ENCODE assay signal across 8 cellular contexts in genomic region chr21:25573409-25574206, GRCh38. TPM values are rescaled to one million over a fixed set of nuclear protein-coding genes. Genes with fewer than 3 reads are reported as not detected.
DNase-seq lines count a peak whose midpoint lies in the region; ATAC-seq and TF ChIP-seq lines count a peak whose summit lies in the region.

No MANE protein-coding gene starts in this region.

- CTCF ChIA-PET in mammary epithelial cell (lab: Charles Lee; ENCODE audit: low non-redundant PET): no interaction called here

- H3K9me3 ChIP-seq in mammary epithelial cell (replicated peaks; ENCODE audit: insufficient read depth, low read length) (no peaks in the 10 kb centered on the region), osteoblast (ENCODE audit: low read depth, low read length) (no peaks in the 10 kb centered on the region), neural progenitor cell (ENCODE audit: low read depth) (no peaks in the 10 kb centered on the region)

- intact Hi-C loops in mammary epithelial cell (cut with micrococcal nuclease): no loop called here

- dilution Hi-C loops in mammary epithelial cell (cut with HindIII; ENCODE audit: low sequenced_read_pairs): no loop called here

- H3K4me1 ChIP-seq in mammary epithelial cell (ENCODE audit: insufficient read depth, low read length): peaks cover 7% of the 10 kb centered on the region
- H3K4me1 ChIP-seq in osteoblast (ENCODE audit: insufficient read depth, low read length): peaks cover 38% of the 10 kb centered on the region
- peaks cover 3% of the 10 kb centered on the region for H3K4me1 ChIP-seq in neural progenitor cell

- no peaks in the 10 kb centered on the region for H3K9me3 Mint-ChIP-seq in T-helper 1 cell treated with Interleukin-12 subunit alpha and Interleukin-12 subunit beta and Interleukin-4 antibody, amounts not matched to agents 30 μg/mL and 1 μg/mL, for 36 hours
- H3K9me3 Mint-ChIP-seq in neural progenitor cell: no peaks in the 10 kb centered on the region

- no peaks in the 10 kb centered on the region for H3K79me2 ChIP-seq in mammary epithelial cell (ENCODE audit: insufficient read depth, low read length)
- H3K79me2 ChIP-seq in osteoblast (ENCODE audit: insufficient read depth, low read length): peaks cover 6% of the 10 kb centered on the region
- no peaks in the 10 kb centered on the region for H3K79me2 ChIP-seq in neural progenitor cell (ENCODE audit: low read depth)

- H3K27me3 Mint-ChIP-seq in T-helper 1 cell treated with Interleukin-12 subunit alpha and Interleukin-12 subunit beta and Interleukin-4 antibody, amounts not matched to agents 30 μg/mL and 1 μg/mL, for 36 hours (ENCODE audit: low read depth): no peaks in the 10 kb centered on the region
- no peaks in the 10 kb centered on the region for H3K27me3 Mint-ChIP-seq in neural progenitor cell (ENCODE audit: insufficient read depth, low read depth)

- H2AFZ ChIP-seq in mammary epithelial cell (ENCODE audit: low read depth, low read length) (no peak overlapping the region), osteoblast (ENCODE audit: low read length) (peak overlapping the region; percentile 15), neural progenitor cell (replicated peaks) (no peak overlapping the region)

- H3K4me2 ChIP-seq in mammary epithelial cell (ENCODE audit: insufficient read depth, low read depth, low read length): peak overlapping the region; percentile 43
- peak overlapping the region; percentile 70 for H3K4me2 ChIP-seq in osteoblast (ENCODE audit: insufficient read depth, low read length)
- no peak overlapping the region for H3K4me2 ChIP-seq in neural progenitor cell

- H3K27ac Mint-ChIP-seq in T-helper 1 cell treated with Interleukin-12 subunit alpha and Interleukin-12 subunit beta and Interleukin-4 antibody, amounts not matched to agents 30 μg/mL and 1 μg/mL, for 36 hours: peak overlapping the region; percentile 72
- no peak overlapping the region for H3K27ac Mint-ChIP-seq in neural progenitor cell

- BruUV-seq in mammary epithelial cell (replicated peaks; lab: Mats Ljungman, UMichigan): no TSS peak

- H3K27ac ChIP-seq in mammary epithelial cell (ENCODE audit: insufficient read depth, low read depth, low read length) (peak overlapping the region; percentile 33), osteoblast (ENCODE audit: low read depth, low read length) (peak overlapping the region; percentile 78), neural progenitor cell (no peak overlapping the region)

- H4K20me1 ChIP-seq in mammary epithelial cell (ENCODE audit: insufficient read depth, low read length): no peaks in the 10 kb centered on the region
- H4K20me1 ChIP-seq in osteoblast (ENCODE audit: insufficient read depth, low read length): no peaks in the 10 kb centered on the region
- no peaks in the 10 kb centered on the region for H4K20me1 ChIP-seq in neural progenitor cell (ENCODE audit: low read depth)

- H3K36me3 ChIP-seq in mammary epithelial cell (ENCODE audit: insufficient read depth, low read length) (no peaks in the 10 kb centered on the region), osteoblast (ENCODE audit: insufficient read depth, low read length) (no peaks in the 10 kb centered on the region), neural progenitor cell (no peaks in the 10 kb centered on the region)

- no peak overlapping the region for H3K4me3 ChIP-seq in mammary epithelial cell (replicated peaks in 1 of 3; ENCODE audit: insufficient read depth in 1 of 3, low read depth in 2 of 3, low read length in 3 of 3)
- H3K4me3 ChIP-seq in osteoblast (ENCODE audit: insufficient read depth, low read length): peak overlapping the region; percentile 24
- no peak overlapping the region for H3K4me3 ChIP-seq in neural progenitor cell

- ATAC-seq in HG03354 (IDR thresholded peaks at IDR 0.05; ENCODE audit: poor library complexity, severe bottlenecking, unreplicated experiment): peak; percentile 32

- H3K36me3 Mint-ChIP-seq in T-helper 1 cell treated with Interleukin-12 subunit alpha and Interleukin-12 subunit beta and Interleukin-4 antibody, amounts not matched to agents 30 μg/mL and 1 μg/mL, for 36 hours (ENCODE audit: low read depth): peaks cover 40% of the 10 kb centered on the region
- H3K36me3 Mint-ChIP-seq in neural progenitor cell: peaks cover 8% of the 10 kb centered on the region

- H3K9ac ChIP-seq in mammary epithelial cell (ENCODE audit: insufficient read depth, low read length) (no peak overlapping the region), neural progenitor cell (no peak overlapping the region)

- DNase-seq in activated naive CD4-positive, alpha-beta T cell treated with Interleukin-2 at 50 U/mL for 16 hours: peak; percentile 84
- DNase-seq in activated naive CD4-positive, alpha-beta T cell (lab: John Stamatoyannopoulos, UW): no peak
- DNase-seq in mammary epithelial cell: peak; percentile 94
- peak; percentile 68 for DNase-seq in osteoblast (ENCODE audit: insufficient read length, low spot score, missing footprints)
- DNase-seq in NCI-H2029 (lab: John Stamatoyannopoulos, UW): no peak
- DNase-seq in neural progenitor cell (ENCODE audit: low spot score): no peak

- in situ Hi-C loops in mammary epithelial cell (cut with MboI; ENCODE audit: low sequenced_read_pairs in 2 of 2): no loop called here

- H3K27me3 ChIP-seq in mammary epithelial cell (ENCODE audit: insufficient read depth, low read length) (no peaks in the 10 kb centered on the region), osteoblast (ENCODE audit: insufficient read depth, low read length) (no peaks in the 10 kb centered on the region), neural progenitor cell (no peaks in the 10 kb centered on the region)

- H3F3A ChIP-seq in neural progenitor cell (ENCODE audit: low read depth): no peaks in the 10 kb centered on the region

- WGBS in mammary epithelial cell (ENCODE audit: low coverage, missing lambda C conversion rate): 52% methylated on average over 6 of the region's 6 CpGs

- peak overlapping the region; percentile 58 for H3K4me3 Mint-ChIP-seq in T-helper 1 cell treated with Interleukin-12 subunit alpha and Interleukin-12 subunit beta and Interleukin-4 antibody, amounts not matched to agents 30 μg/mL and 1 μg/mL, for 36 hours
- H3K4me3 Mint-ChIP-seq in neural progenitor cell: no peak overlapping the region

- TF ChIP-seq CTCF in mammary epithelial cell (conservative IDR thresholded peaks at IDR 0.05 in 1 of 2, IDR thresholded peaks at IDR 0.05 in 1 of 2; ENCODE audit: extremely low read depth in 1 of 2, insufficient read depth in 1 of 2, low read depth in 1 of 2, low read length in 2 of 2): no peak
- no peak for TF ChIP-seq CTCF in osteoblast (IDR thresholded peaks at IDR 0.05; ENCODE audit: extremely low read depth, low read depth, low read length)
- no peak for TF ChIP-seq CTCF in neural progenitor cell (IDR thresholded peaks at IDR 0.05)

- peaks cover 47% of the 10 kb centered on the region for H3K4me1 Mint-ChIP-seq in T-helper 1 cell treated with Interleukin-12 subunit alpha and Interleukin-12 subunit beta and Interleukin-4 antibody, amounts not matched to agents 30 μg/mL and 1 μg/mL, for 36 hours (ENCODE audit: low read depth)
- H3K4me1 Mint-ChIP-seq in neural progenitor cell: peaks cover 9% of the 10 kb centered on the region

RNA-seq across cellular contexts. Expression of gene MRPL39, which starts 33.7 kb away (rescaled TPM):
- total RNA-seq in mammary epithelial cell: 10 to 100 TPM; 26.2 to 53.8 TPM
- 37.9 TPM for polyA plus RNA-seq in mammary epithelial cell
- polyA minus RNA-seq in mammary epithelial cell: 15.7 TPM
- 26.5 and 28.2 TPM in 2 replicates for total RNA-seq in osteoblast
- 35.5 and 63.1 TPM in 2 replicates for total RNA-seq in neural progenitor cell (ENCODE audit: low replicate concordance)

Comparison
In these comparisons a context has a peak if more than half of its experiments do, and no peak if none do; other contexts are left out.
1. DNase-seq: peak in activated naive CD4-positive, alpha-beta T cell treated with Interleukin-2 at 50 U/mL for 16 hours (single experiment), mammary epithelial cell (single experiment) and osteoblast (single experiment); none in activated naive CD4-positive, alpha-beta T cell (0 of 4), NCI-H2029 (single experiment) and neural progenitor cell (single experiment).